Comparison of ENCODE assay signal across 2 cellular contexts in the genomic region with DNA sequence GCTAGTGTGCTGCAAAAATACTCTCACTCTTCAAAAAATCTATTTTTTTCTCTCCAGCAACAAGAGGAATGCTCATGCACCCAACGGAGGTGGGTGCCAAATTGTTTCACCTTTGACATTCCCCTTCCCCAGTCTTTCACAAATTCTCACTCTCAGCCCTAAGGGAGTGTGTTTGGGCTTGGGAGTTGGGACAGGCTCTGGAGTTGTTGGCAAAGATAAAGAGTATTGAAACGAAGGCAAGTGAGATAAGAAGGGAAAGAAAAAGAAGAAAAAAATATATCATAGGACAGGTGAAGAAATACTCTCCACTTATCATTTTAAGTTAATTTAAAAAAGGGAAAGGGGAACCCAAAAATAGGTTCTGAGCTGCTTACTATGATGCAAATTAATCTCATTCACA.
A peak's percentile ranks its signal among the peaks of the same experiment; 100 is the strongest.
TF ChIP-seq lines count a peak whose summit lies in the region.

No MANE protein-coding gene starts in this region.

TF ChIP-seq in GM23338, 12 proteins besides CTCF, POLR2A, EP300 and RAD21 (continues in another document):
- TF ChIP-seq CREB1 (CRISPR knock-in tag; IDR thresholded peaks at IDR 0.05; ENCODE audit: low read depth), result no peak
- no peak for TF ChIP-seq NANOG (IDR thresholded peaks at IDR 0.05; ENCODE audit: borderline replicate concordance)
- no peak for TF ChIP-seq POLR2AphosphoS5 (IDR thresholded peaks at IDR 0.05; ENCODE audit: low read depth)
- TF ChIP-seq, protein P1, sequence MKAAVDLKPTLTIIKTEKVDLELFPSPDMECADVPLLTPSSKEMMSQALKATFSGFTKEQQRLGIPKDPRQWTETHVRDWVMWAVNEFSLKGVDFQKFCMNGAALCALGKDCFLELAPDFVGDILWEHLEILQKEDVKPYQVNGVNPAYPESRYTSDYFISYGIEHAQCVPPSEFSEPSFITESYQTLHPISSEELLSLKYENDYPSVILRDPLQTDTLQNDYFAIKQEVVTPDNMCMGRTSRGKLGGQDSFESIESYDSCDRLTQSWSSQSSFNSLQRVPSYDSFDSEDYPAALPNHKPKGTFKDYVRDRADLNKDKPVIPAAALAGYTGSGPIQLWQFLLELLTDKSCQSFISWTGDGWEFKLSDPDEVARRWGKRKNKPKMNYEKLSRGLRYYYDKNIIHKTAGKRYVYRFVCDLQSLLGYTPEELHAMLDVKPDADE (IDR thresholded peaks at IDR 0.05), result no peak
- no peak for TF ChIP-seq EZH2 (IDR thresholded peaks at IDR 0.05; ENCODE audit: low read depth, unreplicated experiment)
- TF ChIP-seq REST (IDR thresholded peaks at IDR 0.05; ENCODE audit: unreplicated experiment), result no peak
- TF ChIP-seq, protein P2, sequence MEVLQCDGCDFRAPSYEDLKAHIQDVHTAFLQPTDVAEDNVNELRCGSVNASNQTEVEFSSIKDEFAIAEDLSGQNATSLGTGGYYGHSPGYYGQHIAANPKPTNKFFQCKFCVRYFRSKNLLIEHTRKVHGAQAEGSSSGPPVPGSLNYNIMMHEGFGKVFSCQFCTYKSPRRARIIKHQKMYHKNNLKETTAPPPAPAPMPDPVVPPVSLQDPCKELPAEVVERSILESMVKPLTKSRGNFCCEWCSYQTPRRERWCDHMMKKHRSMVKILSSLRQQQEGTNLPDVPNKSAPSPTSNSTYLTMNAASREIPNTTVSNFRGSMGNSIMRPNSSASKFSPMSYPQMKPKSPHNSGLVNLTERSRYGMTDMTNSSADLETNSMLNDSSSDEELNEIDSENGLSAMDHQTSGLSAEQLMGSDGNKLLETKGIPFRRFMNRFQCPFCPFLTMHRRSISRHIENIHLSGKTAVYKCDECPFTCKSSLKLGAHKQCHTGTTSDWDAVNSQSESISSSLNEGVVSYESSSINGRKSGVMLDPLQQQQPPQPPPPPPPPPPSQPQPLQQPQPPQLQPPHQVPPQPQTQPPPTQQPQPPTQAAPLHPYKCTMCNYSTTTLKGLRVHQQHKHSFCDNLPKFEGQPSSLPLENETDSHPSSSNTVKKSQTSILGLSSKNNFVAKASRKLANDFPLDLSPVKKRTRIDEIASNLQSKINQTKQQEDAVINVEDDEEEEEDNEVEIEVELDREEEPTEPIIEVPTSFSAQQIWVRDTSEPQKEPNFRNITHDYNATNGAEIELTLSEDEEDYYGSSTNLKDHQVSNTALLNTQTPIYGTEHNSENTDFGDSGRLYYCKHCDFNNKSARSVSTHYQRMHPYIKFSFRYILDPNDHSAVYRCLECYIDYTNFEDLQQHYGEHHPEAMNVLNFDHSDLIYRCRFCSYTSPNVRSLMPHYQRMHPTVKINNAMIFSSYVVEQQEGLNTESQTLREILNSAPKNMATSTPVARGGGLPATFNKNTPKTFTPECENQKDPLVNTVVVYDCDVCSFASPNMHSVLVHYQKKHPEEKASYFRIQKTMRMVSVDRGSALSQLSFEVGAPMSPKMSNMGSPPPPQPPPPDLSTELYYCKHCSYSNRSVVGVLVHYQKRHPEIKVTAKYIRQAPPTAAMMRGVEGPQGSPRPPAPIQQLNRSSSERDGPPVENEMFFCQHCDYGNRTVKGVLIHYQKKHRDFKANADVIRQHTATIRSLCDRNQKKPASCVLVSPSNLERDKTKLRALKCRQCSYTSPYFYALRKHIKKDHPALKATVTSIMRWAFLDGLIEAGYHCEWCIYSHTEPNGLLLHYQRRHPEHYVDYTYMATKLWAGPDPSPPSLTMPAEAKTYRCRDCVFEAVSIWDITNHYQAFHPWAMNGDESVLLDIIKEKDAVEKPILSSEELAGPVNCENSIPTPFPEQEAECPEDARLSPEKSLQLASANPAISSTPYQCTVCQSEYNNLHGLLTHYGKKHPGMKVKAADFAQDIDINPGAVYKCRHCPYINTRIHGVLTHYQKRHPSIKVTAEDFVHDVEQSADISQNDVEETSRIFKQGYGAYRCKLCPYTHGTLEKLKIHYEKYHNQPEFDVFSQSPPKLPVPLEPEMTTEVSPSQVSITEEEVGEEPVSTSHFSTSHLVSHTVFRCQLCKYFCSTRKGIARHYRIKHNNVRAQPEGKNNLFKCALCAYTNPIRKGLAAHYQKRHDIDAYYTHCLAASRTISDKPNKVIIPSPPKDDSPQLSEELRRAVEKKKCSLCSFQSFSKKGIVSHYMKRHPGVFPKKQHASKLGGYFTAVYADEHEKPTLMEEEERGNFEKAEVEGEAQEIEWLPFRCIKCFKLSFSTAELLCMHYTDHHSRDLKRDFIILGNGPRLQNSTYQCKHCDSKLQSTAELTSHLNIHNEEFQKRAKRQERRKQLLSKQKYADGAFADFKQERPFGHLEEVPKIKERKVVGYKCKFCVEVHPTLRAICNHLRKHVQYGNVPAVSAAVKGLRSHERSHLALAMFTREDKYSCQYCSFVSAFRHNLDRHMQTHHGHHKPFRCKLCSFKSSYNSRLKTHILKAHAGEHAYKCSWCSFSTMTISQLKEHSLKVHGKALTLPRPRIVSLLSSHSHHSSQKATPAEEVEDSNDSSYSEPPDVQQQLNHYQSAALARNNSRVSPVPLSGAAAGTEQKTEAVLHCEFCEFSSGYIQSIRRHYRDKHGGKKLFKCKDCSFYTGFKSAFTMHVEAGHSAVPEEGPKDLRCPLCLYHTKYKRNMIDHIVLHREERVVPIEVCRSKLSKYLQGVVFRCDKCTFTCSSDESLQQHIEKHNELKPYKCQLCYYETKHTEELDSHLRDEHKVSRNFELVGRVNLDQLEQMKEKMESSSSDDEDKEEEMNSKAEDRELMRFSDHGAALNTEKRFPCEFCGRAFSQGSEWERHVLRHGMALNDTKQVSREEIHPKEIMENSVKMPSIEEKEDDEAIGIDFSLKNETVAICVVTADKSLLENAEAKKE (CRISPR knock-in tag; IDR thresholded peaks at IDR 0.05), result no peak
- TF ChIP-seq STAT1 (IDR thresholded peaks at IDR 0.05; ENCODE audit: unreplicated experiment), result no peak
- TF ChIP-seq EZH2phosphoT487 (IDR thresholded peaks at IDR 0.05; ENCODE audit: unreplicated experiment), result no peak
- TF ChIP-seq JUNB (IDR thresholded peaks at IDR 0.05; ENCODE audit: unreplicated experiment), result no peak

TF ChIP-seq in K562, 482 proteins besides CTCF, POLR2A, EP300 and RAD21 (continues in another document):
- TF ChIP-seq C11orf30 (IDR thresholded peaks at IDR 0.05; ENCODE audit: low read depth), result no peak
- no peak for TF ChIP-seq RAD51 (IDR thresholded peaks at IDR 0.05; ENCODE audit: borderline replicate concordance, low read depth)
- TF ChIP-seq ZNF224 (CRISPR knock-in tag; IDR thresholded peaks at IDR 0.05), result no peak
- TF ChIP-seq ZNF507 (tag; conservative IDR thresholded peaks at IDR 0.05), result no peak
- no peak for TF ChIP-seq ILF3 (IDR thresholded peaks at IDR 0.05; ENCODE audit: borderline replicate concordance)
- no peak for TF ChIP-seq ZNF431 (CRISPR knock-in tag; IDR thresholded peaks at IDR 0.05)
- no peak for TF ChIP-seq NR2F6 (CRISPR knock-in tag; IDR thresholded peaks at IDR 0.05)
- TF ChIP-seq KAT2B (IDR thresholded peaks at IDR 0.05; ENCODE audit: low read depth, low read length), result no peak
- TF ChIP-seq, protein P3, sequence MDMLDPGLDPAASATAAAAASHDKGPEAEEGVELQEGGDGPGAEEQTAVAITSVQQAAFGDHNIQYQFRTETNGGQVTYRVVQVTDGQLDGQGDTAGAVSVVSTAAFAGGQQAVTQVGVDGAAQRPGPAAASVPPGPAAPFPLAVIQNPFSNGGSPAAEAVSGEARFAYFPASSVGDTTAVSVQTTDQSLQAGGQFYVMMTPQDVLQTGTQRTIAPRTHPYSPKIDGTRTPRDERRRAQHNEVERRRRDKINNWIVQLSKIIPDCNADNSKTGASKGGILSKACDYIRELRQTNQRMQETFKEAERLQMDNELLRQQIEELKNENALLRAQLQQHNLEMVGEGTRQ (CRISPR knock-in tag; IDR thresholded peaks at IDR 0.05), result no peak
- peak; percentile 62 for TF ChIP-seq TAL1 (IDR thresholded peaks at IDR 0.05)
- TF ChIP-seq FUS (optimal IDR thresholded peaks at IDR 0.05; ENCODE audit: low read depth, low read length), result no peak
- TF ChIP-seq MTA2 (IDR thresholded peaks at IDR 0.05; ENCODE audit: low read depth), result peak; percentile 55; the same call in 1 of the 2 replicates
- TF ChIP-seq ZBED1 (IDR thresholded peaks at IDR 0.05), result no peak
- TF ChIP-seq, protein P4, sequence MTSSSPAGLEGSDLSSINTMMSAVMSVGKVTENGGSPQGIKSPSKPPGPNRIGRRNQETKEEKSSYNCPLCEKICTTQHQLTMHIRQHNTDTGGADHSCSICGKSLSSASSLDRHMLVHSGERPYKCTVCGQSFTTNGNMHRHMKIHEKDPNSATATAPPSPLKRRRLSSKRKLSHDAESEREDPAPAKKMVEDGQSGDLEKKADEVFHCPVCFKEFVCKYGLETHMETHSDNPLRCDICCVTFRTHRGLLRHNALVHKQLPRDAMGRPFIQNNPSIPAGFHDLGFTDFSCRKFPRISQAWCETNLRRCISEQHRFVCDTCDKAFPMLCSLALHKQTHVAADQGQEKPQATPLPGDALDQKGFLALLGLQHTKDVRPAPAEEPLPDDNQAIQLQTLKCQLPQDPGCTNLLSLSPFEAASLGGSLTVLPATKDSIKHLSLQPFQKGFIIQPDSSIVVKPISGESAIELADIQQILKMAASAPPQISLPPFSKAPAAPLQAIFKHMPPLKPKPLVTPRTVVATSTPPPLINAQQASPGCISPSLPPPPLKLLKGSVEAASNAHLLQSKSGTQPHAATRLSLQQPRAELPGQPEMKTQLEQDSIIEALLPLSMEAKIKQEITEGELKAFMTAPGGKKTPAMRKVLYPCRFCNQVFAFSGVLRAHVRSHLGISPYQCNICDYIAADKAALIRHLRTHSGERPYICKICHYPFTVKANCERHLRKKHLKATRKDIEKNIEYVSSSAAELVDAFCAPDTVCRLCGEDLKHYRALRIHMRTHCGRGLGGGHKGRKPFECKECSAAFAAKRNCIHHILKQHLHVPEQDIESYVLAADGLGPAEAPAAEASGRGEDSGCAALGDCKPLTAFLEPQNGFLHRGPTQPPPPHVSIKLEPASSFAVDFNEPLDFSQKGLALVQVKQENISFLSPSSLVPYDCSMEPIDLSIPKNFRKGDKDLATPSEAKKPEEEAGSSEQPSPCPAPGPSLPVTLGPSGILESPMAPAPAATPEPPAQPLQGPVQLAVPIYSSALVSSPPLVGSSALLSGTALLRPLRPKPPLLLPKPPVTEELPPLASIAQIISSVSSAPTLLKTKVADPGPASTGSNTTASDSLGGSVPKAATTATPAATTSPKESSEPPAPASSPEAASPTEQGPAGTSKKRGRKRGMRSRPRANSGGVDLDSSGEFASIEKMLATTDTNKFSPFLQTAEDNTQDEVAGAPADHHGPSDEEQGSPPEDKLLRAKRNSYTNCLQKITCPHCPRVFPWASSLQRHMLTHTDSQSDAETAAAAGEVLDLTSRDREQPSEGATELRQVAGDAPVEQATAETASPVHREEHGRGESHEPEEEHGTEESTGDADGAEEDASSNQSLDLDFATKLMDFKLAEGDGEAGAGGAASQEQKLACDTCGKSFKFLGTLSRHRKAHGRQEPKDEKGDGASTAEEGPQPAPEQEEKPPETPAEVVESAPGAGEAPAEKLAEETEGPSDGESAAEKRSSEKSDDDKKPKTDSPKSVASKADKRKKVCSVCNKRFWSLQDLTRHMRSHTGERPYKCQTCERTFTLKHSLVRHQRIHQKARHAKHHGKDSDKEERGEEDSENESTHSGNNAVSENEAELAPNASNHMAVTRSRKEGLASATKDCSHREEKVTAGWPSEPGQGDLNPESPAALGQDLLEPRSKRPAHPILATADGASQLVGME (CRISPR knock-in tag; IDR thresholded peaks at IDR 0.05), result no peak
- TF ChIP-seq NRF1 (conservative IDR thresholded peaks at IDR 0.05 in 1 of 2, IDR thresholded peaks at IDR 0.05 in 1 of 2), result no peak
- TF ChIP-seq TRIM28 (IDR thresholded peaks at IDR 0.05), result no peak
- TF ChIP-seq KLF1 (tag; IDR thresholded peaks at IDR 0.05), result no peak
- TF ChIP-seq ELF2 (CRISPR knock-in tag; IDR thresholded peaks at IDR 0.05), result no peak
- TF ChIP-seq ZNF316 (IDR thresholded peaks at IDR 0.05), result no peak
- no peak for TF ChIP-seq NFE2L1 (tag; IDR thresholded peaks at IDR 0.05; ENCODE audit: borderline replicate concordance, low read depth)
- no peak for TF ChIP-seq FOXJ2 (tag; IDR thresholded peaks at IDR 0.05)
- no peak for TF ChIP-seq ASH1L (IDR thresholded peaks at IDR 0.05; ENCODE audit: borderline replicate concordance, low read depth, partially characterized antibody)
- TF ChIP-seq RFX1 (IDR thresholded peaks at IDR 0.05), result no peak
- TF ChIP-seq SUPT5H (IDR thresholded peaks at IDR 0.05), result no peak
- TF ChIP-seq YY1 (IDR thresholded peaks at IDR 0.05; ENCODE audit: borderline replicate concordance in 1 of 3, control insufficient read depth in 1 of 3, extremely low read depth in 1 of 3, insufficient read depth in 3 of 3, insufficient read length in 1 of 3, insufficient replicate concordance in 2 of 3, low read depth in 1 of 3, low read length in 2 of 3), result no peak
- TF ChIP-seq NFIC (IDR thresholded peaks at IDR 0.05), result peak; percentile 33; the same call in 1 of the 2 replicates
- TF ChIP-seq, protein P5, sequence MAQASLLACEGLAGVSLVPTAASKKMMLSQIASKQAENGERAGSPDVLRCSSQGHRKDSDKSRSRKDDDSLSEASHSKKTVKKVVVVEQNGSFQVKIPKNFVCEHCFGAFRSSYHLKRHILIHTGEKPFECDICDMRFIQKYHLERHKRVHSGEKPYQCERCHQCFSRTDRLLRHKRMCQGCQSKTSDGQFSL (CRISPR knock-in tag; IDR thresholded peaks at IDR 0.05), result no peak
- TF ChIP-seq, protein P5 (tag; IDR thresholded peaks at IDR 0.05), result no peak
- TF ChIP-seq YBX1 (IDR thresholded peaks at IDR 0.05), result no peak
- TF ChIP-seq SOX6 (IDR thresholded peaks at IDR 0.05), result no peak
- TF ChIP-seq, protein P6, sequence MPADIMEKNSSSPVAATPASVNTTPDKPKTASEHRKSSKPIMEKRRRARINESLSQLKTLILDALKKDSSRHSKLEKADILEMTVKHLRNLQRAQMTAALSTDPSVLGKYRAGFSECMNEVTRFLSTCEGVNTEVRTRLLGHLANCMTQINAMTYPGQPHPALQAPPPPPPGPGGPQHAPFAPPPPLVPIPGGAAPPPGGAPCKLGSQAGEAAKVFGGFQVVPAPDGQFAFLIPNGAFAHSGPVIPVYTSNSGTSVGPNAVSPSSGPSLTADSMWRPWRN (IDR thresholded peaks at IDR 0.05; ENCODE audit: low read depth), result no peak
- no peak for TF ChIP-seq PHF8 (IDR thresholded peaks at IDR 0.05; ENCODE audit: borderline replicate concordance, low read length)
- TF ChIP-seq FOXA1 (IDR thresholded peaks at IDR 0.05; ENCODE audit: borderline replicate concordance), result no peak
- no peak for TF ChIP-seq ZNF280A (IDR thresholded peaks at IDR 0.05; ENCODE audit: low read depth, partially characterized antibody)
- TF ChIP-seq ZNF239 (CRISPR knock-in tag; IDR thresholded peaks at IDR 0.05), result no peak
- no peak for TF ChIP-seq BHLHE40 (IDR thresholded peaks at IDR 0.05; ENCODE audit: low read length)
- no peak for TF ChIP-seq TAF1 (IDR thresholded peaks at IDR 0.05; ENCODE audit: control insufficient read depth, extremely low read depth, insufficient read depth, low read length, severe bottlenecking)
- TF ChIP-seq CBFA2T3 (IDR thresholded peaks at IDR 0.05), result peak; percentile 81
- peak in 1 of 2 experiments; percentile 10; a peak in 1 of 4 replicates for TF ChIP-seq TRIM24 (IDR thresholded peaks at IDR 0.05)
